10 cellular contexts compared by ENCODE assay signal in genomic region chr15:58758141-58758540, GRCh38. TPM values are rescaled to one million over a fixed set of nuclear protein-coding genes. Genes with fewer than 3 reads are reported as not detected.
DNase-seq lines count a peak whose midpoint lies in the region; ATAC-seq, FAIRE-seq and TF ChIP-seq lines count a peak whose summit lies in the region.
"Had no signal": no experiment of that assay in that cellular context is flagged by ENCODE, and none has a peak within 500 bp of the region (broad histone marks: within the 10 kb centered on the region; RNA-seq: fewer than 3 reads in every experiment).

No MANE protein-coding gene starts in this region.

- dilution Hi-C loops in mammary epithelial cell (cut with HindIII; ENCODE audit: low sequenced_read_pairs) = no loop called here

- H3K9ac ChIP-seq in Karpas-422 (ENCODE audit: low read length) (no peak overlapping the region), mammary epithelial cell (ENCODE audit: insufficient read depth, low read length) (no peak overlapping the region)

- H3K36me3 Mint-ChIP-seq in activated T-helper 1 cell treated with anti-CD3 and anti-CD28 coated beads, Interleukin-12 subunit alpha, Interleukin-12 subunit beta, Interleukin-2, Interleukin-4 antibody, amounts not matched to agents 30 ng/mL and 10 ng/mL and 1 ng/mL, durations not matched to agents 14 hours and 24 hours and 36 hours (ENCODE audit: low read depth) = peaks cover 3% of the 10 kb centered on the region

- no peak overlapping the region for H3K4me3 Mint-ChIP-seq in activated T-helper 1 cell treated with anti-CD3 and anti-CD28 coated beads, Interleukin-12 subunit alpha, Interleukin-12 subunit beta, Interleukin-2, Interleukin-4 antibody, amounts not matched to agents 30 ng/mL and 10 ng/mL and 1 ng/mL, durations not matched to agents 14 hours and 24 hours and 36 hours

- no peak overlapping the region for H3K27ac Mint-ChIP-seq in activated T-helper 1 cell treated with anti-CD3 and anti-CD28 coated beads, Interleukin-12 subunit alpha, Interleukin-12 subunit beta, Interleukin-2, Interleukin-4 antibody, amounts not matched to agents 30 ng/mL and 10 ng/mL and 1 ng/mL, durations not matched to agents 14 hours and 24 hours and 36 hours
- H3K27ac Mint-ChIP-seq: progenitor cell of endocrine pancreas had no signal

- DNase-seq in D721Med (ENCODE audit: insufficient read length, low spot score) = no peak
- DNase-seq in Karpas-422 = peak; percentile 48
- peak; percentile 54 to 60 for DNase-seq in cardiac fibroblast (ENCODE audit: low read depth in 2 of 2)
- no peak for DNase-seq in right lobe of liver
- no peak for DNase-seq in activated T-helper 1 cell treated with anti-CD3 and anti-CD28 coated beads, Interleukin-12 subunit alpha, Interleukin-12 subunit beta, Interleukin-2, Interleukin-4 antibody, amounts not matched to agents 30 ng/mL and 10 ng/mL and 1 ng/mL, durations not matched to agents 14 hours and 24 hours and 36 hours (ENCODE audit: low spot score)
- DNase-seq in UCSD-AML1 (lab: John Stamatoyannopoulos, UW; ENCODE audit: unreplicated experiment) = no peak
- no peak for DNase-seq in mammary epithelial cell
- no peak for DNase-seq in HPDE6-E6E7 (ENCODE audit: extremely low spot score)
- DNase-seq: stimulated activated CD8-positive, alpha-beta memory T cell treated with anti-CD3 and anti-CD28 coated beads, Interleukin-4, amount 100 ng/mL, for 48 hours had no signal

- no peaks in the 10 kb centered on the region for H3K27me3 ChIP-seq in Karpas-422 (ENCODE audit: low read length)
- H3K27me3 ChIP-seq in right lobe of liver = no peaks in the 10 kb centered on the region
- H3K27me3 ChIP-seq in mammary epithelial cell (ENCODE audit: insufficient read depth, low read length) = no peaks in the 10 kb centered on the region

- no peak for FAIRE-seq in D721Med (lab: Jason Lieb, UNC)

- peak; percentile 81 to 95 (median 92) for ATAC-seq in right lobe of liver

- H3K4me2 ChIP-seq in Karpas-422 (ENCODE audit: low read depth, low read length, poor library complexity, severe bottlenecking) (no peak overlapping the region), mammary epithelial cell (ENCODE audit: insufficient read depth, low read depth, low read length) (no peak overlapping the region)

- no peak for TF ChIP-seq POLR2A in right lobe of liver (IDR thresholded peaks at IDR 0.05)

- in situ Hi-C loops in mammary epithelial cell (cut with MboI; ENCODE audit: low sequenced_read_pairs in 2 of 2) = loop anchor here in 1 of 2 donors (25.0 kb wide), 1 partner anchor 521 kb away; no protein-coding TSS in a partner anchor

- H3K36me3 ChIP-seq in Karpas-422 (ENCODE audit: insufficient read depth, low read length) (no peaks in the 10 kb centered on the region), right lobe of liver (no peaks in the 10 kb centered on the region), mammary epithelial cell (ENCODE audit: insufficient read depth, low read length) (no peaks in the 10 kb centered on the region)

- peaks cover 2% of the 10 kb centered on the region for H3K9me3 Mint-ChIP-seq in activated T-helper 1 cell treated with anti-CD3 and anti-CD28 coated beads, Interleukin-12 subunit alpha, Interleukin-12 subunit beta, Interleukin-2, Interleukin-4 antibody, amounts not matched to agents 30 ng/mL and 10 ng/mL and 1 ng/mL, durations not matched to agents 14 hours and 24 hours and 36 hours

- H3K79me2 ChIP-seq in Karpas-422 (ENCODE audit: low read length) = no peaks in the 10 kb centered on the region
- H3K79me2 ChIP-seq in mammary epithelial cell (ENCODE audit: insufficient read depth, low read length) = no peaks in the 10 kb centered on the region

- 0 out of 2 replicates have a peak, but pooled peaks cover 4% of the 10 kb centered on the region for H3K4me1 ChIP-seq in Karpas-422 (ENCODE audit: low read length)
- peaks cover 0 to 5% (median 0%) of the 10 kb centered on the region in 4 donors for H3K4me1 ChIP-seq in right lobe of liver
- no peaks in the 10 kb centered on the region for H3K4me1 ChIP-seq in mammary epithelial cell (ENCODE audit: insufficient read depth, low read length)

- no peaks in the 10 kb centered on the region for H3K9me2 ChIP-seq in Karpas-422 (replicated peaks; ENCODE audit: insufficient read depth, low read length)

- H3K9me3 ChIP-seq in Karpas-422 (ENCODE audit: low read length) (no peaks in the 10 kb centered on the region), right lobe of liver (no peaks in the 10 kb centered on the region), mammary epithelial cell (replicated peaks; ENCODE audit: insufficient read depth, low read length) (no peaks in the 10 kb centered on the region)

- H4K20me1 ChIP-seq in Karpas-422 (ENCODE audit: insufficient read depth, low read depth, low read length) = no peaks in the 10 kb centered on the region
- H4K20me1 ChIP-seq in mammary epithelial cell (ENCODE audit: insufficient read depth, low read length) = no peaks in the 10 kb centered on the region

- H3K4me1 Mint-ChIP-seq in activated T-helper 1 cell treated with anti-CD3 and anti-CD28 coated beads, Interleukin-12 subunit alpha, Interleukin-12 subunit beta, Interleukin-2, Interleukin-4 antibody, amounts not matched to agents 30 ng/mL and 10 ng/mL and 1 ng/mL, durations not matched to agents 14 hours and 24 hours and 36 hours (ENCODE audit: low read depth) = peaks cover 5% of the 10 kb centered on the region

- TF ChIP-seq CTCF in D721Med (IDR thresholded peaks at IDR 0.05; ENCODE audit: insufficient read depth, missing control alignments) (peak; percentile 31), cardiac fibroblast (IDR thresholded peaks at IDR 0.05; ENCODE audit: low read depth, low read length) (peak; percentile 23), right lobe of liver (IDR thresholded peaks at IDR 0.05) (peak; percentile 36 to 52 (median 46)), mammary epithelial cell (conservative IDR thresholded peaks at IDR 0.05 in 1 of 2, IDR thresholded peaks at IDR 0.05 in 1 of 2; ENCODE audit: extremely low read depth in 1 of 2, insufficient read depth in 1 of 2, low read depth in 1 of 2, low read length in 2 of 2) (peak in 1 of 2 donors; percentile 14)

- 7% methylated on average over 3 of the region's 3 CpGs for WGBS in right lobe of liver (ENCODE audit: insufficient coverage, low coverage, low lambda C conversion rate, missing lambda C conversion rate)
- 70% methylated on average over 3 of the region's 3 CpGs for whole genome bisulfite sequencing in mammary epithelial cell (ENCODE audit: low coverage, missing lambda C conversion rate)

- H3K27ac ChIP-seq in Karpas-422 (ENCODE audit: low read length) = no peak overlapping the region
- no peak overlapping the region for H3K27ac ChIP-seq in right lobe of liver
- H3K27ac ChIP-seq in mammary epithelial cell (ENCODE audit: insufficient read depth, low read depth, low read length) = no peak overlapping the region

- H2AFZ ChIP-seq in Karpas-422 (ENCODE audit: low read length) = no peak overlapping the region
- no peak overlapping the region for H2AFZ ChIP-seq in mammary epithelial cell (ENCODE audit: low read depth, low read length)

- H3K4me3 ChIP-seq in Karpas-422 (ENCODE audit: low read length) (no peak overlapping the region), cardiac fibroblast (replicated peaks in 1 of 2; ENCODE audit: low read depth in 2 of 2, low read length in 2 of 2) (no peak overlapping the region), right lobe of liver (no peak overlapping the region), mammary epithelial cell (replicated peaks in 1 of 3; ENCODE audit: insufficient read depth in 1 of 3, low read depth in 2 of 3, low read length in 3 of 3) (no peak overlapping the region)

- H3K27me3 Mint-ChIP-seq in activated T-helper 1 cell treated with anti-CD3 and anti-CD28 coated beads, Interleukin-12 subunit alpha, Interleukin-12 subunit beta, Interleukin-2, Interleukin-4 antibody, amounts not matched to agents 30 ng/mL and 10 ng/mL and 1 ng/mL, durations not matched to agents 14 hours and 24 hours and 36 hours (ENCODE audit: insufficient read depth) = peaks cover 6% of the 10 kb centered on the region
- H3K27me3 Mint-ChIP-seq: progenitor cell of endocrine pancreas had no signal

- intact Hi-C loops in right lobe of liver (cut with DNase I) (loop anchor here in 1 of 2 donors (10.0 kb wide), 1 partner anchor 183 kb away; no protein-coding TSS in a partner anchor), mammary epithelial cell (cut with micrococcal nuclease) (loop anchor here (1.0 to 2.0 kb wide), 2 partner anchors 487 to 531 kb away; no protein-coding TSS in a partner anchor)
- intact Hi-C loops in activated T-helper 1 cell treated with anti-CD3 and anti-CD28 coated beads, Interleukin-12 subunit alpha, Interleukin-12 subunit beta, Interleukin-2, Interleukin-4 antibody, amounts not matched to agents 30 ng/mL and 10 ng/mL and 1 ng/mL, durations not matched to agents 14 hours and 24 hours and 36 hours (cut with micrococcal nuclease) = loop anchor here (1.0 to 5.0 kb wide), 2 partner anchors 321 to 531 kb away; no protein-coding TSS in a partner anchor

- CTCF ChIA-PET in mammary epithelial cell (lab: Charles Lee; ENCODE audit: low non-redundant PET) = no interaction called here

- BruUV-seq in mammary epithelial cell (replicated peaks; lab: Mats Ljungman, UMichigan) = no TSS peak

RNA-seq across cellular contexts. Expression of gene ADAM10, which starts 8.6 kb away (rescaled TPM):
- total RNA-seq in Karpas-422 (2014; rRNA removed; shearing (Covaris generic); ENCODE audit: low replicate concordance) = 122 and 130 TPM in 2 replicates
- total RNA-seq in right lobe of liver (10 to 100 TPM; 24.1 to 78.1 (median 43.3) TPM), mammary epithelial cell (100 to 1,000 TPM; 108 to 163 TPM)
- 98.7 and 116 TPM in 2 replicates for total RNA-seq in activated T-helper 1 cell treated with anti-CD3 and anti-CD28 coated beads, Interleukin-12 subunit alpha, Interleukin-12 subunit beta, Interleukin-2, Interleukin-4 antibody, amounts not matched to agents 30 ng/mL and 10 ng/mL and 1 ng/mL, durations not matched to agents 14 hours and 24 hours and 36 hours
- 96.2 TPM for polyA plus RNA-seq in mammary epithelial cell
- polyA minus RNA-seq in mammary epithelial cell = 183 TPM

RNA-seq across cellular contexts. Expression of gene MINDY2, which starts 13.0 kb away (rescaled TPM):
- 10.9 and 11.4 TPM in 2 replicates for total RNA-seq in Karpas-422 (2014; rRNA removed; shearing (Covaris generic); ENCODE audit: low replicate concordance)
- total RNA-seq in right lobe of liver = 1 to 10 TPM; 4.2 to 8.8 (median 5.5) TPM
- total RNA-seq in activated T-helper 1 cell treated with anti-CD3 and anti-CD28 coated beads, Interleukin-12 subunit alpha, Interleukin-12 subunit beta, Interleukin-2, Interleukin-4 antibody, amounts not matched to agents 30 ng/mL and 10 ng/mL and 1 ng/mL, durations not matched to agents 14 hours and 24 hours and 36 hours = 9.0 and 9.7 TPM in 2 replicates
- total RNA-seq in mammary epithelial cell = 10 to 100 TPM; 17.5 to 30.7 TPM
- 7.4 TPM for polyA plus RNA-seq in mammary epithelial cell
- 14.4 TPM for polyA minus RNA-seq in mammary epithelial cell

Comparison
In these comparisons a context has a peak if more than half of its experiments do, and no peak if none do; other contexts are left out.
1. DNase-seq: peak in Karpas-422 (single experiment) and cardiac fibroblast (2 of 2); none in D721Med (single experiment), right lobe of liver (0 of 3), activated T-helper 1 cell treated with anti-CD3 and anti-CD28 coated beads, Interleukin-12 subunit alpha, Interleukin-12 subunit beta, Interleukin-2, Interleukin-4 antibody, amounts not matched to agents 30 ng/mL and 10 ng/mL and 1 ng/mL, durations not matched to agents 14 hours and 24 hours and 36 hours (single experiment), UCSD-AML1 (single experiment), mammary epithelial cell (single experiment) and HPDE6-E6E7 (single experiment).